ENCODE assay signal across 9 cellular contexts in genomic region chr7:47574473-47575328, GRCh38. TPM values are rescaled to one million over a fixed set of nuclear protein-coding genes. Genes with fewer than 3 reads are reported as not detected.
DNase-seq lines count a peak whose midpoint lies in the region; ATAC-seq, FAIRE-seq and TF ChIP-seq lines count a peak whose summit lies in the region.
"Had no signal": no experiment of that assay in that cellular context is flagged by ENCODE, and none has a peak within 500 bp of the region (broad histone marks: within the 10 kb centered on the region; RNA-seq: fewer than 3 reads in every experiment).

No MANE protein-coding gene starts in this region.

- no peak for ATAC-seq in stimulated activated naive CD8-positive, alpha-beta T cell treated with anti-CD3 and anti-CD28 coated beads, Interleukin-15, Interleukin-2, amounts not matched to agents 100 U/mL and 50 U/mL, for 24 hours
- peak; percentile 70 for ATAC-seq in HG03520 (IDR thresholded peaks at IDR 0.05; ENCODE audit: unreplicated experiment)
- no peak for ATAC-seq in thoracic aorta (ENCODE audit: insufficient number of reproducible peaks, low FRiP score, low read depth)
- ATAC-seq in HG03439 (IDR thresholded peaks at IDR 0.05; ENCODE audit: unreplicated experiment): no peak

- H3K36me3 ChIP-seq in thoracic aorta: no peaks in the 10 kb centered on the region

- H3K4me3 Mint-ChIP-seq in stimulated activated naive CD8-positive, alpha-beta T cell treated with anti-CD3 and anti-CD28 coated beads, Interleukin-15, Interleukin-2, amounts not matched to agents 100 ng/mL and 50 ng/mL, for 24 hours: peak overlapping the region; percentile 45

- no peaks in the 10 kb centered on the region for H3K27me3 ChIP-seq in thoracic aorta (replicated peaks; ENCODE audit: insufficient read depth)

- no peak for TF ChIP-seq CTCF in thoracic aorta (IDR thresholded peaks at IDR 0.05)

- peaks cover 47 to 100% of the 10 kb centered on the region in 2 donors for H3K4me1 ChIP-seq in thoracic aorta (ENCODE audit: control insufficient read depth in 1 of 2, low read depth in 2 of 2)

- H3K9me3 Mint-ChIP-seq in stimulated activated naive CD8-positive, alpha-beta T cell treated with anti-CD3 and anti-CD28 coated beads, Interleukin-15, Interleukin-2, amounts not matched to agents 100 ng/mL and 50 ng/mL, for 24 hours: no peaks in the 10 kb centered on the region

- peaks cover 3% of the 10 kb centered on the region for H3K27me3 Mint-ChIP-seq in stimulated activated naive CD8-positive, alpha-beta T cell treated with anti-CD3 and anti-CD28 coated beads, Interleukin-15, Interleukin-2, amounts not matched to agents 100 ng/mL and 50 ng/mL, for 24 hours

- no peak overlapping the region for H3K27ac Mint-ChIP-seq in stimulated activated naive CD8-positive, alpha-beta T cell treated with anti-CD3 and anti-CD28 coated beads, Interleukin-15, Interleukin-2, amounts not matched to agents 100 ng/mL and 50 ng/mL, for 24 hours

- no peak overlapping the region for H3K4me3 ChIP-seq in thoracic aorta

- no peak for FAIRE-seq in RCC 7860 (lab: Jason Lieb, UNC)

- H3K27ac ChIP-seq in thoracic aorta: peak overlapping the region; percentile 87 to 91
- H3K27ac ChIP-seq: C4-2B had no signal

- no peaks in the 10 kb centered on the region for H3K9me3 ChIP-seq in thoracic aorta

- DNase-seq in stimulated activated naive CD8-positive, alpha-beta T cell treated with anti-CD3 and anti-CD28 coated beads, Interleukin-15, Interleukin-2, amounts not matched to agents 100 U/mL and 50 U/mL, for 24 hours: no peak
- DNase-seq in dedifferentiated amniotic fluid mesenchymal stem cell (ENCODE audit: extremely low spot score) (peak; percentile 46), thoracic aorta (ENCODE audit: low spot score) (no peak), RCC 7860 (ENCODE audit: low spot score) (no peak), HuH-7 (ENCODE audit: low spot score) (no peak)

- no peaks in the 10 kb centered on the region for H3K36me3 Mint-ChIP-seq in stimulated activated naive CD8-positive, alpha-beta T cell treated with anti-CD3 and anti-CD28 coated beads, Interleukin-15, Interleukin-2, amounts not matched to agents 100 ng/mL and 50 ng/mL, for 24 hours (ENCODE audit: low read depth)

- peaks cover 63% of the 10 kb centered on the region for H3K4me1 Mint-ChIP-seq in stimulated activated naive CD8-positive, alpha-beta T cell treated with anti-CD3 and anti-CD28 coated beads, Interleukin-15, Interleukin-2, amounts not matched to agents 100 ng/mL and 50 ng/mL, for 24 hours (ENCODE audit: low read depth)

RNA-seq across cellular contexts. Expression of gene TNS3, which starts 7.2 kb away (rescaled TPM):
- 100 to 1,000 TPM; 138 to 151 TPM for total RNA-seq in thoracic aorta
